In genomic region chr10:102743588-102744373, GRCh38 we compare ENCODE assay signal across 1 cellular context.
A peak's percentile ranks its signal among the peaks of the same experiment; 100 is the strongest.
TF ChIP-seq lines count a peak whose summit lies in the region.

WBP1L (plus strand) TSS chr10:102743948; CDS start chr10:102744054, 106 bp downstream.

TF ChIP-seq in HepG2, 621 proteins besides CTCF, POLR2A, EP300 and RAD21 (continued from another document and continues in another):
- 0 out of 2 replicates have a peak, but pooled peaks have one; percentile 12 for TF ChIP-seq HOXD1 (CRISPR knock-in tag; IDR thresholded peaks at IDR 0.05)
- TF ChIP-seq KAT7 (CRISPR knock-in tag; IDR thresholded peaks at IDR 0.05; ENCODE audit: borderline replicate concordance), result peak; percentile 73
- TF ChIP-seq ZNF567 (CRISPR knock-in tag; IDR thresholded peaks at IDR 0.05; ENCODE audit: borderline replicate concordance), result no peak
- no peak for TF ChIP-seq CBX1 (IDR thresholded peaks at IDR 0.05; ENCODE audit: low read depth)
- TF ChIP-seq TFE3 (CRISPR knock-in tag; IDR thresholded peaks at IDR 0.05), result peak; percentile 27; the same call in 1 of the 2 replicates
- 0 out of 2 replicates have a peak, but pooled peaks have one; percentile 66 for TF ChIP-seq KLF11 (CRISPR knock-in tag; IDR thresholded peaks at IDR 0.05)
- no peak; the same call in 1 of the 2 replicates for TF ChIP-seq SOX5 (CRISPR knock-in tag; IDR thresholded peaks at IDR 0.05; ENCODE audit: borderline replicate concordance)
- no peak for TF ChIP-seq LCORL (IDR thresholded peaks at IDR 0.05)
- TF ChIP-seq LCORL (CRISPR knock-in tag; IDR thresholded peaks at IDR 0.05), result peak; percentile 54
- TF ChIP-seq ZNF574 (CRISPR knock-in tag; IDR thresholded peaks at IDR 0.05), result peak; percentile 90
- TF ChIP-seq ZNF337 (CRISPR knock-in tag; IDR thresholded peaks at IDR 0.05; ENCODE audit: borderline replicate concordance, low read depth), result no peak
- TF ChIP-seq GLMP (CRISPR knock-in tag; IDR thresholded peaks at IDR 0.05; ENCODE audit: borderline replicate concordance), result no peak
- no peak for TF ChIP-seq JDP2 (CRISPR knock-in tag; IDR thresholded peaks at IDR 0.05; ENCODE audit: borderline replicate concordance)
- TF ChIP-seq ZUFSP (CRISPR knock-in tag; IDR thresholded peaks at IDR 0.05; ENCODE audit: borderline replicate concordance), result no peak
- peak; percentile 81 for TF ChIP-seq THAP11 (CRISPR knock-in tag; IDR thresholded peaks at IDR 0.05)
- no peak for TF ChIP-seq GPN1 (CRISPR knock-in tag; IDR thresholded peaks at IDR 0.05; ENCODE audit: borderline replicate concordance)
- TF ChIP-seq GATAD1 (CRISPR knock-in tag; IDR thresholded peaks at IDR 0.05), result peak; percentile 12
- no peak for TF ChIP-seq NR2F1 (CRISPR knock-in tag; IDR thresholded peaks at IDR 0.05)
- peak; percentile 24; the same call in 1 of the 2 replicates for TF ChIP-seq KDM4B (CRISPR knock-in tag; IDR thresholded peaks at IDR 0.05)
- TF ChIP-seq ZNF331 (CRISPR knock-in tag; IDR thresholded peaks at IDR 0.05), result peak; percentile 21; the same call in 1 of the 2 replicates
- TF ChIP-seq FUBP1 (CRISPR knock-in tag; IDR thresholded peaks at IDR 0.05; ENCODE audit: borderline replicate concordance), result no peak
- peak; percentile 97 for TF ChIP-seq KAT8 (CRISPR knock-in tag; IDR thresholded peaks at IDR 0.05)
- peak; percentile 36; the same call in 1 of the 2 replicates for TF ChIP-seq RXRA (CRISPR knock-in tag; IDR thresholded peaks at IDR 0.05)
- TF ChIP-seq TGIF2 (CRISPR knock-in tag; IDR thresholded peaks at IDR 0.05), result no peak
- TF ChIP-seq KDM1A (CRISPR knock-in tag; IDR thresholded peaks at IDR 0.05), result no peak
- TF ChIP-seq EED (CRISPR knock-in tag; IDR thresholded peaks at IDR 0.05), result no peak
- TF ChIP-seq MLLT10 (CRISPR knock-in tag; IDR thresholded peaks at IDR 0.05), result no peak
- peak; percentile 55; the same call in 1 of the 2 replicates for TF ChIP-seq TARDBP (CRISPR knock-in tag; IDR thresholded peaks at IDR 0.05)
- 0 out of 2 replicates have a peak, but pooled peaks have one; percentile 63 for TF ChIP-seq AFF4 (CRISPR knock-in tag; IDR thresholded peaks at IDR 0.05)
- no peak for TF ChIP-seq ZNF160 (CRISPR knock-in tag; IDR thresholded peaks at IDR 0.05)
- TF ChIP-seq MED1 (CRISPR knock-in tag; IDR thresholded peaks at IDR 0.05), result peak; percentile 35; the same call in 1 of the 2 replicates
- peak; percentile 26; the same call in 1 of the 2 replicates for TF ChIP-seq YEATS2 (CRISPR knock-in tag; IDR thresholded peaks at IDR 0.05; ENCODE audit: borderline replicate concordance)
- TF ChIP-seq ADNP (CRISPR knock-in tag; IDR thresholded peaks at IDR 0.05), result no peak
- peak; percentile 74 for TF ChIP-seq ARID4A (CRISPR knock-in tag; IDR thresholded peaks at IDR 0.05; ENCODE audit: borderline replicate concordance)
- TF ChIP-seq TEAD2 (CRISPR knock-in tag; IDR thresholded peaks at IDR 0.05), result no peak
- no peak for TF ChIP-seq ZNF30 (CRISPR knock-in tag; IDR thresholded peaks at IDR 0.05)
- no peak for TF ChIP-seq ZNF562 (CRISPR knock-in tag; IDR thresholded peaks at IDR 0.05; ENCODE audit: borderline replicate concordance)
- TF ChIP-seq PBX3 (CRISPR knock-in tag; IDR thresholded peaks at IDR 0.05; ENCODE audit: borderline replicate concordance), result no peak; the same call in 1 of the 2 replicates
- TF ChIP-seq ZNF800 (CRISPR knock-in tag; IDR thresholded peaks at IDR 0.05), result no peak
